ENCODE assay signal across 18 cellular contexts in the genomic region with DNA sequence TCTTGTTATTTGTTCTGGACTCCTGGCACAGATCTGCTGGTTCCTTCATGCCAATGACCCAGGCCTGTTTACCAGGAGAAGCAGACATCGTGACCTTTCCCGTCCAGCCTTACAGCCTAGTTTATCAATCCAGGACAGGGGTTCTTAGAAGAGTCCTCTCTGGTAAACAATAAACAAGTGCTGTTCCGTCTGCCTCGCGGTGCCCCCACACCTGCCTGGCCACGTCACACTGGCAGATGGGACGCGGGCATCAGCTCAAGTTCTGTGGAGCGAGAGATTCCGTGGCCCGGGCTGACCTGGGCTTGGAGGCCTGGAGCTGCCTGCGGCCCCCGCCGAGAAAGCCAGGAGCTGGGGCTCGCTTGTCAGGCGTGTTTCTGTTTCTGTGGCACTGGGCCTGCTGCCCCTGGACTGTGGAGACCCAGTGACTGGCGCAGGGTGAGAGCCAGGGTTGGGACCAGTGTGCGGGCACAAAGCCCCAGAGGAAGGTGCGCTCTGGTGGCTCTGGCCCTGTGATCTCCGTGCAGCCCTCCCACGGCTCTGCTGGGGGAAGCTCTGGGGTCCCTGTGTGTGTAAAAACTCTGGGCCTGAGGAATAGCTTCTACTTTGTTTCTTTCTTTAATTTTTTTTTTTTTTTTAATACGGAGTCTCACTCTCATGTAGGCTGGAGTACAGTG. TPM values are rescaled to one million over a fixed set of nuclear protein-coding genes. Genes with fewer than 3 reads are reported as not detected.
DNase-seq lines count a peak whose midpoint lies in the region; ATAC-seq and TF ChIP-seq lines count a peak whose summit lies in the region.
"Had no signal": no experiment of that assay in that cellular context is flagged by ENCODE, and none has a peak within 500 bp of the region (broad histone marks: within the 10 kb centered on the region; RNA-seq: fewer than 3 reads in every experiment).

No MANE protein-coding gene starts in this region.

- H3K36me3 Mint-ChIP-seq in naive thymus-derived CD8-positive, alpha-beta T cell: peaks cover 0 to 5% (median 0%) of the 10 kb centered on the region in 3 donors

- H3K4me1 ChIP-seq in foreskin keratinocyte: peaks cover 4% of the 10 kb centered on the region
- 0 out of 2 replicates have a peak, but pooled peaks cover 2% of the 10 kb centered on the region for H3K4me1 ChIP-seq in SJCRH30

- peak; percentile 69 for DNase-seq in Ammon's horn (ENCODE audit: low spot score)
- peak; percentile 62 for DNase-seq in G401 (ENCODE audit: low spot score)
- DNase-seq in coronary artery (ENCODE audit: low spot score): no peak
- DNase-seq in naive thymus-derived CD8-positive, alpha-beta T cell: no peak
- no peak for DNase-seq in foreskin keratinocyte
- DNase-seq in DMS153 (lab: John Stamatoyannopoulos, UW): no peak
- DNase-seq in NCI-H1436 (lab: John Stamatoyannopoulos, UW): no peak
- DNase-seq in SJCRH30: no peak
- DNase-seq: activated T-cell treated with anti-CD3 and anti-CD28 coated beads, Interleukin-2, amount 50 U/mL, for 4 hours; cerebellar nuclear complex; H7; mammary epithelial cell; MM.1S; NCI-H1930; NCI-H526 treated with DMSO at 0.1 percent for 48 hours; OCI-M1; retina had no signal

- POLR2A ChIA-PET in naive thymus-derived CD8-positive, alpha-beta T cell (lab: Charles Lee): interaction anchor here (0.8 to 5.2 kb wide), 5 partner anchors 8 to 57 kb away, joined by 3 to 97 read pairs (median 4); a partner anchor contains a TSS

- H3K36me3 ChIP-seq in SJCRH30: no peaks in the 10 kb centered on the region
- H3K36me3 ChIP-seq: suprapubic skin had no signal

- H3K9me3 ChIP-seq in SJCRH30 (replicated peaks): no peaks in the 10 kb centered on the region
- H3K9me3 ChIP-seq: suprapubic skin had no signal

- peaks cover 42 to 84% (median 68%) of the 10 kb centered on the region in 4 donors for H3K4me1 Mint-ChIP-seq in naive thymus-derived CD8-positive, alpha-beta T cell

- no peak overlapping the region for H3K4me3 ChIP-seq in coronary artery
- H3K4me3 ChIP-seq in SJCRH30: no peak overlapping the region
- H3K4me3 ChIP-seq: suprapubic skin had no signal

- in situ Hi-C loops in G401 (cut with HindIII; ENCODE audit: low sequenced_read_pairs): no loop called here

- no peaks in the 10 kb centered on the region for H3K9me3 Mint-ChIP-seq in naive thymus-derived CD8-positive, alpha-beta T cell
- H3K9me3 Mint-ChIP-seq: activated T-cell treated with anti-CD3 and anti-CD28 coated beads, Interleukin-2, amount 50 U/mL, for 4 hours had no signal

- no peaks in the 10 kb centered on the region for H3K27me3 ChIP-seq in foreskin keratinocyte
- H3K27me3 ChIP-seq in SJCRH30: no peaks in the 10 kb centered on the region
- H3K27me3 ChIP-seq: suprapubic skin had no signal

- H3K27ac Mint-ChIP-seq in naive thymus-derived CD8-positive, alpha-beta T cell: peak overlapping the region; percentile 84 to 95 (median 90)

- peak overlapping the region in 4 of 10 donors; percentile 28 to 78 (median 74) for H3K4me3 Mint-ChIP-seq in naive thymus-derived CD8-positive, alpha-beta T cell
- H3K4me3 Mint-ChIP-seq: activated T-cell treated with anti-CD3 and anti-CD28 coated beads, Interleukin-2, amount 50 U/mL, for 4 hours had no signal

- TF ChIP-seq CTCF in coronary artery (IDR thresholded peaks at IDR 0.05): no peak
- TF ChIP-seq CTCF in foreskin keratinocyte (conservative IDR thresholded peaks at IDR 0.05): no peak

- H3K27ac ChIP-seq in coronary artery (peak overlapping the region; percentile 44 to 62), foreskin keratinocyte (no peak overlapping the region), SJCRH30 (no peak overlapping the region)
- H3K27ac ChIP-seq: suprapubic skin had no signal

- no peak for ATAC-seq in naive thymus-derived CD8-positive, alpha-beta T cell
- ATAC-seq in foreskin keratinocyte: no peak
- ATAC-seq: activated T-cell treated with anti-CD3 and anti-CD28 coated beads, Interleukin-2, amount 50 U/mL, for 4 hours had no signal

- no peaks in the 10 kb centered on the region for H3K27me3 Mint-ChIP-seq in naive thymus-derived CD8-positive, alpha-beta T cell

RNA-seq across cellular contexts. Expression of a gene that starts 28.4 kb away (rescaled TPM):
- total RNA-seq in G401 (2014; rRNA removed; shearing (Covaris generic)): 5.2 and 11.0 TPM in 2 replicates
- total RNA-seq in naive thymus-derived CD8-positive, alpha-beta T cell: 10 to 100 TPM; 75.0 to 79.4 TPM
- 1 to 10 TPM; 1.6 to 7.1 (median 4.8) TPM for polyA plus RNA-seq in naive thymus-derived CD8-positive, alpha-beta T cell
- 18.6 and 18.8 TPM in 2 replicates for total RNA-seq in foreskin keratinocyte
- polyA plus RNA-seq in foreskin keratinocyte: 8.4 and 9.1 TPM in 2 replicates
- 11.0 and 11.2 TPM in 2 replicates for total RNA-seq in SJCRH30 (2014; rRNA removed; shearing (Covaris generic))

Comparison
In these comparisons a context has a peak if more than half of its experiments do, and no peak if none do; other contexts are left out.
1. DNase-seq: peak in Ammon's horn (single experiment) and G401 (single experiment); none in coronary artery (single experiment), naive thymus-derived CD8-positive, alpha-beta T cell (0 of 10), foreskin keratinocyte (0 of 2), DMS153 (single experiment), NCI-H1436 (single experiment) and SJCRH30 (0 of 2).
2. H3K27ac ChIP-seq: peak in coronary artery (2 of 2); none in foreskin keratinocyte (single experiment) and SJCRH30 (single experiment).